8 cellular contexts compared by ENCODE assay signal in the genomic region with DNA sequence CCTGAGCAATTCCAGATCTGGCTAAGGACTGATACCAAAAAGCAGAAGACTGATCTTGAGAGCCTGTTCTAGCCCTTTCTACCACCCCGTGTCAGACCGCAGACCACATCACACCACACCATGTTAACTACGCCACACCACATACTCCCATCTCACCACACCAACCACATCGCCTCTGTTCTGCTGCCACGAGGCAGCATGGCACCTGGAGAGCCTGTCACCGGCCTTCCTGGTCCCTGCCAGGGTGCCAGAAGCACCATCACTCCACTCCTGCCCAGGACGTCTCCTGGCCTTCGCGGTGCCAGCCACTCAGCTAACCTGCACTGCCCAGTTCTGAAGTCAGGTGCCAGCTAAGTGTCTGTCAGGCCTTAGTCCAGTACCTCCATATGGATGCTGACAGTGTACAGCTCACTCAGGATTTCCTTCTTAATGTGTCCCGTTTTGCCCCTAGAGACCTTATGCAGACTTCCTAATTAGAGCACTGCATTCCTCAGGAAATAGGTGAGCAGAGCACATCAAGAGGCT. TPM values are rescaled to one million over a fixed set of nuclear protein-coding genes. Genes with fewer than 3 reads are reported as not detected.
A peak's percentile ranks its signal among the peaks of the same experiment; 100 is the strongest.
DNase-seq lines count a peak whose midpoint lies in the region; ATAC-seq and TF ChIP-seq lines count a peak whose summit lies in the region.
"Had no signal": no experiment of that assay in that cellular context is flagged by ENCODE, and none has a peak within 500 bp of the region (broad histone marks: within the 10 kb centered on the region; RNA-seq: fewer than 3 reads in every experiment).

No MANE protein-coding gene starts in this region.

- peak overlapping the region in 1 of 2 experiments; percentile 2 for H3K18ac ChIP-seq in mesenchymal stem cell (ENCODE audit: low read depth in 1 of 2, low read length in 2 of 2)

- peak overlapping the region; percentile 14 for H4K91ac ChIP-seq in mesenchymal stem cell (ENCODE audit: low read length)

- peak; percentile 71 for DNase-seq in RPMI7951 (ENCODE audit: low read depth)
- peak; percentile 78 to 86 for DNase-seq in activated T-cell treated with anti-CD3 and anti-CD28 coated beads, Interleukin-2, amount 50 U/mL, for 72 hours
- DNase-seq in mesenchymal stem cell: no peak
- DNase-seq in suprapubic skin (ENCODE audit: low spot score in 2 of 2): no peak
- no peak for DNase-seq in islet precursor cell

- no peak overlapping the region for H2AK5ac ChIP-seq in mesenchymal stem cell (ENCODE audit: low read length, severe bottlenecking)

- H3K4me3 ChIP-seq in mesenchymal stem cell (ENCODE audit: insufficient read depth in 1 of 2, low read depth in 1 of 2, low read length in 2 of 2) (no peak overlapping the region), suprapubic skin (no peak overlapping the region)

- H3K4me1 ChIP-seq in mesenchymal stem cell (ENCODE audit: control insufficient read depth, insufficient read depth, low read depth, low read length) (peaks cover 6% of the 10 kb centered on the region), suprapubic skin (peaks cover 20% of the 10 kb centered on the region)

- no peak overlapping the region for H3K4me2 ChIP-seq in mesenchymal stem cell (ENCODE audit: low read length, poor library complexity, severe bottlenecking)

- ATAC-seq in activated T-cell treated with anti-CD3 and anti-CD28 coated beads, Interleukin-2, amount 50 U/mL, for 72 hours (replicated peaks in 1 of 2): peak; percentile 95 to 98
- no peak for ATAC-seq in HG02571 (IDR thresholded peaks at IDR 0.05; ENCODE audit: unreplicated experiment)
- ATAC-seq in GM19023 (IDR thresholded peaks at IDR 0.05; ENCODE audit: unreplicated experiment): no peak

- H3K36me3 Mint-ChIP-seq in activated T-cell treated with anti-CD3 and anti-CD28 coated beads, Interleukin-2, amount 50 U/mL, for 72 hours (ENCODE audit: insufficient read depth in 2 of 2): peaks cover 6 to 11% of the 10 kb centered on the region in 2 donors

- peak overlapping the region; percentile 0 to 12 for H3K4me3 Mint-ChIP-seq in activated T-cell treated with anti-CD3 and anti-CD28 coated beads, Interleukin-2, amount 50 U/mL, for 72 hours
- H3K4me3 Mint-ChIP-seq: mesothelial cell of epicardium had no signal

- H3K9me3 ChIP-seq in mesenchymal stem cell (ENCODE audit: control insufficient read depth, low read length) (no peaks in the 10 kb centered on the region), suprapubic skin (no peaks in the 10 kb centered on the region)

- TF ChIP-seq EP300 in suprapubic skin (IDR thresholded peaks at IDR 0.05): no peak

- no peaks in the 10 kb centered on the region for H3K9me3 Mint-ChIP-seq in activated T-cell treated with anti-CD3 and anti-CD28 coated beads, Interleukin-2, amount 50 U/mL, for 72 hours

- no peak overlapping the region for H2BK120ac ChIP-seq in mesenchymal stem cell (ENCODE audit: low read depth, low read length)

- no peak overlapping the region for H2AFZ ChIP-seq in mesenchymal stem cell (ENCODE audit: low read depth, low read length)

- no peak overlapping the region for H2BK15ac ChIP-seq in mesenchymal stem cell (ENCODE audit: low read depth, poor library complexity, severe bottlenecking)

- H2BK5ac ChIP-seq in mesenchymal stem cell (ENCODE audit: low read depth, low read length, poor library complexity, severe bottlenecking): no peak overlapping the region

- H3K27ac ChIP-seq in mesenchymal stem cell (ENCODE audit: low read length, poor library complexity, severe bottlenecking): no peak overlapping the region
- H3K27ac ChIP-seq in suprapubic skin: peak overlapping the region; percentile 27

- no peak overlapping the region for H3K14ac ChIP-seq in mesenchymal stem cell (ENCODE audit: low read length in 2 of 2)

- H2BK12ac ChIP-seq in mesenchymal stem cell (ENCODE audit: low read length in 2 of 2): peak overlapping the region in 1 of 2 experiments; percentile 15

- peaks cover 37 to 41% of the 10 kb centered on the region in 2 experiments for H3K36me3 ChIP-seq in mesenchymal stem cell (ENCODE audit: control insufficient read depth in 1 of 2, insufficient read depth in 2 of 2, low read depth in 1 of 2, low read length in 2 of 2)
- H3K36me3 ChIP-seq in suprapubic skin: peaks cover 21% of the 10 kb centered on the region

- H3K4ac ChIP-seq in mesenchymal stem cell (ENCODE audit: low read depth in 1 of 2, low read length in 2 of 2): no peak overlapping the region

- no peak for TF ChIP-seq POLR2A in suprapubic skin (IDR thresholded peaks at IDR 0.05)

- H3K9ac ChIP-seq in mesenchymal stem cell (ENCODE audit: low read length): no peak overlapping the region

- H3K27ac Mint-ChIP-seq in activated T-cell treated with anti-CD3 and anti-CD28 coated beads, Interleukin-2, amount 50 U/mL, for 72 hours: peak overlapping the region; percentile 10
- H3K27ac Mint-ChIP-seq: mesothelial cell of epicardium had no signal

- H4K8ac ChIP-seq in mesenchymal stem cell (ENCODE audit: low read length): peak overlapping the region; percentile 19

- H3K27me3 Mint-ChIP-seq in activated T-cell treated with anti-CD3 and anti-CD28 coated beads, Interleukin-2, amount 50 U/mL, for 72 hours (ENCODE audit: low read depth): peaks cover 15% of the 10 kb centered on the region

- H3K27me3 ChIP-seq in mesenchymal stem cell (ENCODE audit: control insufficient read depth in 1 of 2, insufficient read depth in 1 of 2, low read length in 2 of 2) (no peaks in the 10 kb centered on the region), suprapubic skin (no peaks in the 10 kb centered on the region)

- H3K4me1 Mint-ChIP-seq in activated T-cell treated with anti-CD3 and anti-CD28 coated beads, Interleukin-2, amount 50 U/mL, for 72 hours (ENCODE audit: low read depth): peaks cover 14% of the 10 kb centered on the region

- WGBS in mesenchymal stem cell: 94% methylated on average over 10 of the region's 10 CpGs
- 68% methylated on average over 10 of the region's 10 CpGs for WGBS in suprapubic skin

- TF ChIP-seq CTCF in suprapubic skin (IDR thresholded peaks at IDR 0.05): no peak

- peaks cover 6% of the 10 kb centered on the region for H3K79me1 ChIP-seq in mesenchymal stem cell (replicated peaks; ENCODE audit: low read length, poor library complexity, severe bottlenecking)

- no peak overlapping the region for H3K23ac ChIP-seq in mesenchymal stem cell (ENCODE audit: low read length in 2 of 2)

RNA-seq across cellular contexts. Expression of a gene that starts 37.2 kb away (rescaled TPM):
- total RNA-seq in RPMI7951 (2014; rRNA removed; shearing (Covaris generic)): 19.7 and 20.3 TPM in 2 replicates
- total RNA-seq in activated T-cell treated with anti-CD3 and anti-CD28 coated beads, Interleukin-2, amount 50 U/mL, for 72 hours: 1 to 10 TPM; 1.2 to 1.5 TPM
- 169 TPM for polyA plus RNA-seq in mesenchymal stem cell (2013, experiment 1 of 2)
- 176 TPM for polyA plus RNA-seq in mesenchymal stem cell (2013, experiment 2 of 2)
- total RNA-seq in suprapubic skin: 10 to 100 TPM; 26.5 to 39.2 (median 30.9) TPM

Comparison
In these comparisons a context has a peak if more than half of its experiments do, and no peak if none do; other contexts are left out.
1. DNase-seq: peak in RPMI7951 (single experiment) and activated T-cell treated with anti-CD3 and anti-CD28 coated beads, Interleukin-2, amount 50 U/mL, for 72 hours (2 of 2); none in mesenchymal stem cell (single experiment), suprapubic skin (0 of 2) and islet precursor cell (single experiment).
2. ATAC-seq: peak in activated T-cell treated with anti-CD3 and anti-CD28 coated beads, Interleukin-2, amount 50 U/mL, for 72 hours (2 of 2); none in HG02571 (single experiment) and GM19023 (single experiment).